1 cellular context compared by ENCODE assay signal in genomic region chrX:75623535-75623934, GRCh38.
TF ChIP-seq lines count a peak whose summit lies in the region.

No MANE protein-coding gene starts in this region.

TF ChIP-seq in GM23338, 12 proteins besides CTCF, POLR2A, EP300 and RAD21 (continued from another document):
- TF ChIP-seq, protein P1, sequence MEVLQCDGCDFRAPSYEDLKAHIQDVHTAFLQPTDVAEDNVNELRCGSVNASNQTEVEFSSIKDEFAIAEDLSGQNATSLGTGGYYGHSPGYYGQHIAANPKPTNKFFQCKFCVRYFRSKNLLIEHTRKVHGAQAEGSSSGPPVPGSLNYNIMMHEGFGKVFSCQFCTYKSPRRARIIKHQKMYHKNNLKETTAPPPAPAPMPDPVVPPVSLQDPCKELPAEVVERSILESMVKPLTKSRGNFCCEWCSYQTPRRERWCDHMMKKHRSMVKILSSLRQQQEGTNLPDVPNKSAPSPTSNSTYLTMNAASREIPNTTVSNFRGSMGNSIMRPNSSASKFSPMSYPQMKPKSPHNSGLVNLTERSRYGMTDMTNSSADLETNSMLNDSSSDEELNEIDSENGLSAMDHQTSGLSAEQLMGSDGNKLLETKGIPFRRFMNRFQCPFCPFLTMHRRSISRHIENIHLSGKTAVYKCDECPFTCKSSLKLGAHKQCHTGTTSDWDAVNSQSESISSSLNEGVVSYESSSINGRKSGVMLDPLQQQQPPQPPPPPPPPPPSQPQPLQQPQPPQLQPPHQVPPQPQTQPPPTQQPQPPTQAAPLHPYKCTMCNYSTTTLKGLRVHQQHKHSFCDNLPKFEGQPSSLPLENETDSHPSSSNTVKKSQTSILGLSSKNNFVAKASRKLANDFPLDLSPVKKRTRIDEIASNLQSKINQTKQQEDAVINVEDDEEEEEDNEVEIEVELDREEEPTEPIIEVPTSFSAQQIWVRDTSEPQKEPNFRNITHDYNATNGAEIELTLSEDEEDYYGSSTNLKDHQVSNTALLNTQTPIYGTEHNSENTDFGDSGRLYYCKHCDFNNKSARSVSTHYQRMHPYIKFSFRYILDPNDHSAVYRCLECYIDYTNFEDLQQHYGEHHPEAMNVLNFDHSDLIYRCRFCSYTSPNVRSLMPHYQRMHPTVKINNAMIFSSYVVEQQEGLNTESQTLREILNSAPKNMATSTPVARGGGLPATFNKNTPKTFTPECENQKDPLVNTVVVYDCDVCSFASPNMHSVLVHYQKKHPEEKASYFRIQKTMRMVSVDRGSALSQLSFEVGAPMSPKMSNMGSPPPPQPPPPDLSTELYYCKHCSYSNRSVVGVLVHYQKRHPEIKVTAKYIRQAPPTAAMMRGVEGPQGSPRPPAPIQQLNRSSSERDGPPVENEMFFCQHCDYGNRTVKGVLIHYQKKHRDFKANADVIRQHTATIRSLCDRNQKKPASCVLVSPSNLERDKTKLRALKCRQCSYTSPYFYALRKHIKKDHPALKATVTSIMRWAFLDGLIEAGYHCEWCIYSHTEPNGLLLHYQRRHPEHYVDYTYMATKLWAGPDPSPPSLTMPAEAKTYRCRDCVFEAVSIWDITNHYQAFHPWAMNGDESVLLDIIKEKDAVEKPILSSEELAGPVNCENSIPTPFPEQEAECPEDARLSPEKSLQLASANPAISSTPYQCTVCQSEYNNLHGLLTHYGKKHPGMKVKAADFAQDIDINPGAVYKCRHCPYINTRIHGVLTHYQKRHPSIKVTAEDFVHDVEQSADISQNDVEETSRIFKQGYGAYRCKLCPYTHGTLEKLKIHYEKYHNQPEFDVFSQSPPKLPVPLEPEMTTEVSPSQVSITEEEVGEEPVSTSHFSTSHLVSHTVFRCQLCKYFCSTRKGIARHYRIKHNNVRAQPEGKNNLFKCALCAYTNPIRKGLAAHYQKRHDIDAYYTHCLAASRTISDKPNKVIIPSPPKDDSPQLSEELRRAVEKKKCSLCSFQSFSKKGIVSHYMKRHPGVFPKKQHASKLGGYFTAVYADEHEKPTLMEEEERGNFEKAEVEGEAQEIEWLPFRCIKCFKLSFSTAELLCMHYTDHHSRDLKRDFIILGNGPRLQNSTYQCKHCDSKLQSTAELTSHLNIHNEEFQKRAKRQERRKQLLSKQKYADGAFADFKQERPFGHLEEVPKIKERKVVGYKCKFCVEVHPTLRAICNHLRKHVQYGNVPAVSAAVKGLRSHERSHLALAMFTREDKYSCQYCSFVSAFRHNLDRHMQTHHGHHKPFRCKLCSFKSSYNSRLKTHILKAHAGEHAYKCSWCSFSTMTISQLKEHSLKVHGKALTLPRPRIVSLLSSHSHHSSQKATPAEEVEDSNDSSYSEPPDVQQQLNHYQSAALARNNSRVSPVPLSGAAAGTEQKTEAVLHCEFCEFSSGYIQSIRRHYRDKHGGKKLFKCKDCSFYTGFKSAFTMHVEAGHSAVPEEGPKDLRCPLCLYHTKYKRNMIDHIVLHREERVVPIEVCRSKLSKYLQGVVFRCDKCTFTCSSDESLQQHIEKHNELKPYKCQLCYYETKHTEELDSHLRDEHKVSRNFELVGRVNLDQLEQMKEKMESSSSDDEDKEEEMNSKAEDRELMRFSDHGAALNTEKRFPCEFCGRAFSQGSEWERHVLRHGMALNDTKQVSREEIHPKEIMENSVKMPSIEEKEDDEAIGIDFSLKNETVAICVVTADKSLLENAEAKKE (CRISPR knock-in tag; IDR thresholded peaks at IDR 0.05), result no peak
